Comparison of ENCODE assay signal across 8 cellular contexts in the genomic region with DNA sequence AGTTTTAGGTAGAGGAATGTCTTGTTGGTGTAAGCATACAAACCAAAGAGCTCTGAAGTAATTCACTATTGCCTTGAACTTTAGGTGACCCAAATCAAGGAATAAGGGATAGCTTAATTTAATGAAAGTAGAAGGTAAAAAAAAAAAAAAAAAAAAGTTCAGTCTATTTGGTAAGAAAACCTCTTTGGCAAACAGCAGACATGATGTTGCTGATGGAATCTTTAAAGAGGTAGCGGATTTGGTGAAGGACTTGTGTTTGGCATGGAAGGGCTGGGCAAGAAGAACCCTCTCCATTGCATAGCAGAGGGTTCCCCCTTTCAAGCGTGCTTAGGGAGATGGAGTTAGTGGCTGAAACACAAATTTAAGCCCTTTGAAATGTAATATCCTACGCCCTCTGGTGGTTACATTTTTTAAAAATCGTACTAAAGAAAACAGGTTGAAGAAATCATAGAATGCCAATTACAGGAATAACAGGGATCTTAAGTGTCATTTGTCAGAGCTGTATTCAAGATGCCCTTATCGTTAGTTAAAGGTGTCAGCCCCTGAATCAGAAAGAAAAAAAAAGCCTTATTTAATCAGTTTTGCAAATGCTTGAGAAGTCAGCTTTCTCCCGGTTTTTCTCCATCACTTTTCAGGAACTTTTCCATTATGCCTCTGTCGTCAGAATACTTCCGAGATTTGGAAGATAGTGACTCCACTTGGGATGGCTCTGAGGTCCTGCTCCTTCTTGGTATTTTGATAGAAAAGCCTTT.
DNase-seq lines count a peak whose midpoint lies in the region; ATAC-seq and TF ChIP-seq lines count a peak whose summit lies in the region.

No MANE protein-coding gene starts in this region.

- H3K27me3 ChIP-seq in MM.1S (replicated peaks; ENCODE audit: insufficient read depth, low read length): no peaks in the 10 kb centered on the region
- no peaks in the 10 kb centered on the region for H3K27me3 ChIP-seq in neural progenitor cell

- H3K27ac ChIP-seq in MM.1S (ENCODE audit: low read length): no peak overlapping the region
- no peak overlapping the region for H3K27ac ChIP-seq in neural progenitor cell

- H3K36me3 ChIP-seq in MM.1S (replicated peaks; ENCODE audit: insufficient read depth, low read length): no peaks in the 10 kb centered on the region
- no peaks in the 10 kb centered on the region for H3K36me3 ChIP-seq in neural progenitor cell

- H3K9me3 ChIP-seq in MM.1S (replicated peaks; ENCODE audit: insufficient read depth, low read length) (no peaks in the 10 kb centered on the region), neural progenitor cell (ENCODE audit: low read depth) (no peaks in the 10 kb centered on the region)

- H3K4me3 ChIP-seq in MM.1S (ENCODE audit: low read length): no peak overlapping the region
- H3K4me3 ChIP-seq in neural progenitor cell: no peak overlapping the region

- peak; percentile 6 for DNase-seq in GM04503 (ENCODE audit: low read depth)
- peak; percentile 45 for DNase-seq in MM.1S
- peak; percentile 79 for DNase-seq in SK-MEL-5 (ENCODE audit: low read depth, low spot score)
- DNase-seq in fibroblast of peridontal ligament (ENCODE audit: extremely low read depth): peak; percentile 80
- peak; percentile 75 for DNase-seq in neural progenitor cell (ENCODE audit: low spot score)
- no peak for DNase-seq in activated T-helper 2 cell treated with anti-CD3 and anti-CD28 coated beads, Interferon-gamma antibody, Interleukin-2, Interleukin-4, amounts not matched to agents 10 μg/mL and 5 μg/mL and 100 μg/mL, durations not matched to agents 14 hours and 24 hours and 36 hours (ENCODE audit: low spot score)
- no peak for DNase-seq in stimulated activated CD8-positive, alpha-beta memory T cell treated with anti-CD3 and anti-CD28 coated beads, Interleukin-4, amount 100 ng/mL, for 48 hours

- H3K79me2 ChIP-seq in MM.1S (ENCODE audit: low read length) (no peaks in the 10 kb centered on the region), neural progenitor cell (ENCODE audit: low read depth) (no peaks in the 10 kb centered on the region)

- no peaks in the 10 kb centered on the region for H3K36me3 Mint-ChIP-seq in neural progenitor cell
- H3K36me3 Mint-ChIP-seq in activated T-helper 2 cell treated with anti-CD3 and anti-CD28 coated beads, Interferon-gamma antibody, Interleukin-2, Interleukin-4, amounts not matched to agents 10 μg/mL and 5 μg/mL and 100 μg/mL, durations not matched to agents 14 hours and 24 hours and 36 hours (ENCODE audit: low read depth): no peaks in the 10 kb centered on the region

- no peaks in the 10 kb centered on the region for H4K20me1 ChIP-seq in MM.1S (ENCODE audit: insufficient read depth, low read length)
- H4K20me1 ChIP-seq in neural progenitor cell (ENCODE audit: low read depth): no peaks in the 10 kb centered on the region

- no peak overlapping the region for H3K9ac ChIP-seq in MM.1S (ENCODE audit: low read length)
- H3K9ac ChIP-seq in neural progenitor cell: no peak overlapping the region

- intact Hi-C loops in activated T-helper 2 cell treated with anti-CD3 and anti-CD28 coated beads, Interferon-gamma antibody, Interleukin-2, Interleukin-4, amounts not matched to agents 10 μg/mL and 5 μg/mL and 100 μg/mL, durations not matched to agents 14 hours and 24 hours and 36 hours (cut with micrococcal nuclease): loop anchor here (10.0 kb wide), 3 partner anchors 948 to 1028 kb away; no protein-coding TSS in a partner anchor

- H3K4me3 Mint-ChIP-seq in neural progenitor cell: no peak overlapping the region
- no peak overlapping the region for H3K4me3 Mint-ChIP-seq in activated T-helper 2 cell treated with anti-CD3 and anti-CD28 coated beads, Interferon-gamma antibody, Interleukin-2, Interleukin-4, amounts not matched to agents 10 μg/mL and 5 μg/mL and 100 μg/mL, durations not matched to agents 14 hours and 24 hours and 36 hours (ENCODE audit: low read depth)

- no peaks in the 10 kb centered on the region for H3K4me1 Mint-ChIP-seq in neural progenitor cell
- H3K4me1 Mint-ChIP-seq in activated T-helper 2 cell treated with anti-CD3 and anti-CD28 coated beads, Interferon-gamma antibody, Interleukin-2, Interleukin-4, amounts not matched to agents 10 μg/mL and 5 μg/mL and 100 μg/mL, durations not matched to agents 14 hours and 24 hours and 36 hours (ENCODE audit: low read depth): no peaks in the 10 kb centered on the region

- H3K4me1 ChIP-seq in MM.1S (ENCODE audit: low read length): no peaks in the 10 kb centered on the region
- no peaks in the 10 kb centered on the region for H3K4me1 ChIP-seq in neural progenitor cell

- peaks cover 3% of the 10 kb centered on the region for H3K9me3 Mint-ChIP-seq in neural progenitor cell
- no peaks in the 10 kb centered on the region for H3K9me3 Mint-ChIP-seq in activated T-helper 2 cell treated with anti-CD3 and anti-CD28 coated beads, Interferon-gamma antibody, Interleukin-2, Interleukin-4, amounts not matched to agents 10 μg/mL and 5 μg/mL and 100 μg/mL, durations not matched to agents 14 hours and 24 hours and 36 hours

- no peaks in the 10 kb centered on the region for H3K27me3 Mint-ChIP-seq in neural progenitor cell (ENCODE audit: insufficient read depth, low read depth)
- no peaks in the 10 kb centered on the region for H3K27me3 Mint-ChIP-seq in activated T-helper 2 cell treated with anti-CD3 and anti-CD28 coated beads, Interferon-gamma antibody, Interleukin-2, Interleukin-4, amounts not matched to agents 10 μg/mL and 5 μg/mL and 100 μg/mL, durations not matched to agents 14 hours and 24 hours and 36 hours (ENCODE audit: low read depth)

- H3K4me2 ChIP-seq in MM.1S (ENCODE audit: low read depth, low read length) (no peak overlapping the region), neural progenitor cell (no peak overlapping the region)

- no peaks in the 10 kb centered on the region for H3F3A ChIP-seq in MM.1S (ENCODE audit: insufficient read depth, low read length)
- no peaks in the 10 kb centered on the region for H3F3A ChIP-seq in neural progenitor cell (ENCODE audit: low read depth)

- no peak overlapping the region for H3K27ac Mint-ChIP-seq in neural progenitor cell
- H3K27ac Mint-ChIP-seq in activated T-helper 2 cell treated with anti-CD3 and anti-CD28 coated beads, Interferon-gamma antibody, Interleukin-2, Interleukin-4, amounts not matched to agents 10 μg/mL and 5 μg/mL and 100 μg/mL, durations not matched to agents 14 hours and 24 hours and 36 hours: no peak overlapping the region

- no peaks in the 10 kb centered on the region for H3K9me2 ChIP-seq in MM.1S (replicated peaks; ENCODE audit: insufficient read depth, low read length)

- no peak for ATAC-seq in GM19328 (IDR thresholded peaks at IDR 0.05; ENCODE audit: unreplicated experiment)

- no peak overlapping the region for H2AFZ ChIP-seq in MM.1S (ENCODE audit: low read length)
- H2AFZ ChIP-seq in neural progenitor cell (replicated peaks): no peak overlapping the region

- peak; percentile 50 for TF ChIP-seq CTCF in MM.1S (IDR thresholded peaks at IDR 0.05; ENCODE audit: low read length)
- TF ChIP-seq CTCF in neural progenitor cell (IDR thresholded peaks at IDR 0.05): peak; percentile 71

- in situ Hi-C loops in SK-MEL-5 (cut with HindIII; ENCODE audit: low pct_unique_long_range_greater_than_20kb, low sequenced_read_pairs): no loop called here

Comparison
In these comparisons a context has a peak if more than half of its experiments do, and no peak if none do; other contexts are left out.
1. DNase-seq: peak in GM04503 (single experiment), MM.1S (single experiment), SK-MEL-5 (single experiment), fibroblast of peridontal ligament (single experiment) and neural progenitor cell (single experiment); none in activated T-helper 2 cell treated with anti-CD3 and anti-CD28 coated beads, Interferon-gamma antibody, Interleukin-2, Interleukin-4, amounts not matched to agents 10 μg/mL and 5 μg/mL and 100 μg/mL, durations not matched to agents 14 hours and 24 hours and 36 hours (single experiment) and stimulated activated CD8-positive, alpha-beta memory T cell treated with anti-CD3 and anti-CD28 coated beads, Interleukin-4, amount 100 ng/mL, for 48 hours (single experiment).